In genomic region chr10:133114726-133115452, GRCh38 we compare ENCODE assay signal across 27 cellular contexts. TPM values are rescaled to one million over a fixed set of nuclear protein-coding genes. Genes with fewer than 3 reads are reported as not detected.
A peak's percentile ranks its signal among the peaks of the same experiment; 100 is the strongest.
DNase-seq lines count a peak whose midpoint lies in the region; ATAC-seq, FAIRE-seq and TF ChIP-seq lines count a peak whose summit lies in the region.
"Had no signal": no experiment of that assay in that cellular context is flagged by ENCODE, and none has a peak within 500 bp of the region (broad histone marks: within the 10 kb centered on the region; RNA-seq: fewer than 3 reads in every experiment).

No MANE protein-coding gene starts in this region.

- no peaks in the 10 kb centered on the region for H3K4me1 ChIP-seq in ascending aorta
- H3K4me1 ChIP-seq: BE2C; BLaER1 treated with 17β-estradiol and CSF1 and Interleukin-3, amounts not matched to agents 10 nM and 100 nM; HAP-1 had no signal

- peaks cover 11% of the 10 kb centered on the region for H3K9me3 Mint-ChIP-seq in activated naive CD8-positive, alpha-beta T cell treated with anti-CD3 and anti-CD28 coated beads, Interleukin-2, amount 10 ng/mL, durations not matched to agents 7 days and 5 days
- no peaks in the 10 kb centered on the region for H3K9me3 Mint-ChIP-seq in activated naive CD8-positive, alpha-beta T cell treated with anti-CD3 and anti-CD28 coated beads for 36 hours
- peaks cover 12% of the 10 kb centered on the region for H3K9me3 Mint-ChIP-seq in glutamatergic neuron (ENCODE audit: unreplicated experiment)

- no peaks in the 10 kb centered on the region for H3K27me3 ChIP-seq in ascending aorta
- H3K27me3 ChIP-seq: BE2C had no signal

- TF ChIP-seq CTCF in glutamatergic neuron (IDR thresholded peaks at IDR 0.05; ENCODE audit: partially characterized antibody, unreplicated experiment), result no peak
- no peak for TF ChIP-seq CTCF in ascending aorta (IDR thresholded peaks at IDR 0.05)

- no peak for FAIRE-seq in GM12891 (lab: Jason Lieb, UNC)
- FAIRE-seq: A549, GM12892, H54 had no signal

- H3K27me3 Mint-ChIP-seq in activated naive CD8-positive, alpha-beta T cell treated with anti-CD3 and anti-CD28 coated beads, Interleukin-2, amount 10 ng/mL, durations not matched to agents 7 days and 5 days, result no peaks in the 10 kb centered on the region
- peaks cover 5% of the 10 kb centered on the region for H3K27me3 Mint-ChIP-seq in activated naive CD8-positive, alpha-beta T cell treated with anti-CD3 and anti-CD28 coated beads for 36 hours
- peaks cover 9% of the 10 kb centered on the region for H3K27me3 Mint-ChIP-seq in glutamatergic neuron (ENCODE audit: unreplicated experiment)

- POLR2A ChIA-PET in activated naive CD8-positive, alpha-beta T cell treated with anti-CD3 and anti-CD28 coated beads, Interleukin-2, amount 10 ng/mL, durations not matched to agents 7 days and 5 days (lab: Charles Lee), result no interaction called here

- H3K9me3 ChIP-seq in ascending aorta, result no peaks in the 10 kb centered on the region
- H3K9me3 ChIP-seq: A549, BE2C, HAP-1 had no signal

- intact Hi-C loops in posterior vena cava (cut with DNase I) (no loop called here), ascending aorta (cut with DNase I) (no loop called here)

- H3K4me1 Mint-ChIP-seq in activated naive CD8-positive, alpha-beta T cell treated with anti-CD3 and anti-CD28 coated beads, Interleukin-2, amount 10 ng/mL, durations not matched to agents 7 days and 5 days, result no peaks in the 10 kb centered on the region
- no peaks in the 10 kb centered on the region for H3K4me1 Mint-ChIP-seq in activated naive CD8-positive, alpha-beta T cell treated with anti-CD3 and anti-CD28 coated beads for 36 hours
- no peaks in the 10 kb centered on the region for H3K4me1 Mint-ChIP-seq in glutamatergic neuron (ENCODE audit: low read depth, unreplicated experiment)
- H3K4me1 Mint-ChIP-seq: CD4-positive, alpha-beta memory T cell had no signal

- H3K27ac Mint-ChIP-seq in activated naive CD8-positive, alpha-beta T cell treated with anti-CD3 and anti-CD28 coated beads, Interleukin-2, amount 10 ng/mL, durations not matched to agents 7 days and 5 days, result no peak overlapping the region
- H3K27ac Mint-ChIP-seq in activated naive CD8-positive, alpha-beta T cell treated with anti-CD3 and anti-CD28 coated beads for 36 hours, result no peak overlapping the region
- H3K27ac Mint-ChIP-seq in glutamatergic neuron (ENCODE audit: unreplicated experiment), result no peak overlapping the region
- H3K27ac Mint-ChIP-seq: CD4-positive, alpha-beta memory T cell; HFFc6 had no signal

- H3K4me3 ChIP-seq in ascending aorta, result no peak overlapping the region
- H3K4me3 ChIP-seq: A549; BLaER1 treated with 17β-estradiol and CSF1 and Interleukin-3, amounts not matched to agents 10 nM and 100 nM; HAP-1 had no signal

- H3K36me3 Mint-ChIP-seq in activated naive CD8-positive, alpha-beta T cell treated with anti-CD3 and anti-CD28 coated beads, Interleukin-2, amount 10 ng/mL, durations not matched to agents 7 days and 5 days, result no peaks in the 10 kb centered on the region
- H3K36me3 Mint-ChIP-seq in activated naive CD8-positive, alpha-beta T cell treated with anti-CD3 and anti-CD28 coated beads for 36 hours, result no peaks in the 10 kb centered on the region
- peaks cover 40% of the 10 kb centered on the region for H3K36me3 Mint-ChIP-seq in glutamatergic neuron (ENCODE audit: unreplicated experiment)
- H3K36me3 Mint-ChIP-seq: CD4-positive, alpha-beta memory T cell had no signal

- H3K27ac ChIP-seq in angular gyrus (ENCODE audit: low read depth, low read length) (peak overlapping the region; percentile 15), ascending aorta (no peak overlapping the region)
- H3K27ac ChIP-seq: A549; BLaER1 treated with 17β-estradiol and CSF1 and Interleukin-3, amounts not matched to agents 10 nM and 100 nM had no signal

- no peak for TF ChIP-seq POLR2A in GM12891 (IDR thresholded peaks at IDR 0.05; ENCODE audit: low read depth, low read length)

- H3K4me3 Mint-ChIP-seq in activated naive CD8-positive, alpha-beta T cell treated with anti-CD3 and anti-CD28 coated beads, Interleukin-2, amount 10 ng/mL, durations not matched to agents 7 days and 5 days, result no peak overlapping the region
- H3K4me3 Mint-ChIP-seq in activated naive CD8-positive, alpha-beta T cell treated with anti-CD3 and anti-CD28 coated beads for 36 hours, result no peak overlapping the region
- H3K4me3 Mint-ChIP-seq in glutamatergic neuron (ENCODE audit: unreplicated experiment), result no peak overlapping the region
- H3K4me3 Mint-ChIP-seq: CD4-positive, alpha-beta memory T cell; HFFc6 had no signal

- H3K36me3 ChIP-seq in ascending aorta, result no peaks in the 10 kb centered on the region
- H3K36me3 ChIP-seq: BE2C; BLaER1 treated with 17β-estradiol and CSF1 and Interleukin-3, amounts not matched to agents 10 nM and 100 nM; HAP-1 had no signal

- DNase-seq in activated naive CD8-positive, alpha-beta T cell treated with anti-CD3 and anti-CD28 coated beads, Interleukin-2, amount 10 ng/mL, durations not matched to agents 7 days and 5 days, result peak; percentile 17
- DNase-seq in activated naive CD8-positive, alpha-beta T cell treated with anti-CD3 and anti-CD28 coated beads for 36 hours, result no peak
- DNase-seq in posterior vena cava (ENCODE audit: low spot score), result peak; percentile 50
- DNase-seq in stimulated activated naive CD8-positive, alpha-beta T cell treated with anti-CD3 and anti-CD28 coated beads, Interleukin-15, Interleukin-2, amounts not matched to agents 100 U/mL and 50 U/mL, for 24 hours, result no peak
- no peak for DNase-seq in glutamatergic neuron
- DNase-seq in ascending aorta (ENCODE audit: low spot score in 2 of 2), result no peak
- DNase-seq in GM12891 (ENCODE audit: insufficient read length, low spot score), result no peak
- DNase-seq: 8988T; ACHN; AML-193; BE2C; Calu3; CD4-positive, alpha-beta memory T cell; COR-L47; DMS53; DMS79 treated with DMSO at 0.1 percent for 48 hours; GF-D8; GOT3; HFFc6 had no signal

- ATAC-seq in activated naive CD8-positive, alpha-beta T cell treated with anti-CD3 and anti-CD28 coated beads, Interleukin-2, amount 10 ng/mL, durations not matched to agents 7 days and 5 days (ENCODE audit: low read depth), result no peak
- peak; percentile 25 for ATAC-seq in stimulated activated naive CD8-positive, alpha-beta T cell treated with anti-CD3 and anti-CD28 coated beads, Interleukin-15, Interleukin-2, amounts not matched to agents 100 U/mL and 50 U/mL, for 24 hours

TF ChIP-seq in GM12891, 5 proteins besides CTCF, POLR2A, EP300 and RAD21:
- TF ChIP-seq POU2F2 (IDR thresholded peaks at IDR 0.05; ENCODE audit: low read depth, low read length) (no peak), PAX5 (IDR thresholded peaks at IDR 0.05; ENCODE audit: insufficient read depth, low read length, severe bottlenecking) (no peak), TAF1 (IDR thresholded peaks at IDR 0.05; ENCODE audit: low read depth, low read length) (no peak), POLR2AphosphoS5 (IDR thresholded peaks at IDR 0.05; ENCODE audit: low read depth, low read length) (no peak), SPI1 (IDR thresholded peaks at IDR 0.05; ENCODE audit: low read depth, low read length) (no peak)

RNA-seq across cellular contexts. Expression of gene ADGRA1, which starts 27.2 kb away (rescaled TPM):
- total RNA-seq in activated naive CD8-positive, alpha-beta T cell treated with anti-CD3 and anti-CD28 coated beads, Interleukin-2, amount 10 ng/mL, durations not matched to agents 7 days and 5 days, result not detected
- not detected for total RNA-seq in activated naive CD8-positive, alpha-beta T cell treated with anti-CD3 and anti-CD28 coated beads for 36 hours
- under 1 TPM; 0.10 to 0.56 TPM for total RNA-seq in posterior vena cava
- 9.1 TPM for total RNA-seq in glutamatergic neuron (ENCODE audit: unreplicated experiment)
- total RNA-seq in ascending aorta, result not detected
- not detected for polyA plus RNA-seq in GM12891 (2012; ENCODE audit: low read depth, missing spikeins)
- total RNA-seq: Calu3; CD4-positive, alpha-beta memory T cell; Daoy; G401; HFFc6 had no signal
- polyA plus RNA-seq: A549; CD4-positive, alpha-beta memory T cell had no signal

RNA-seq across cellular contexts. Expression of gene KNDC1, which starts 45.1 kb away (rescaled TPM):
- total RNA-seq in activated naive CD8-positive, alpha-beta T cell treated with anti-CD3 and anti-CD28 coated beads, Interleukin-2, amount 10 ng/mL, durations not matched to agents 7 days and 5 days, result under 1 TPM; 0.36 to 0.40 TPM
- total RNA-seq in activated naive CD8-positive, alpha-beta T cell treated with anti-CD3 and anti-CD28 coated beads for 36 hours, result not detected
- total RNA-seq in posterior vena cava, result under 1 TPM; 0.33 to 0.37 TPM
- total RNA-seq in glutamatergic neuron (ENCODE audit: unreplicated experiment), result 7.4 TPM
- 0.21 TPM for total RNA-seq in ascending aorta
- polyA plus RNA-seq in GM12891 (2012; ENCODE audit: low read depth, missing spikeins), result not detected
- total RNA-seq: Daoy had no signal

Comparison
In these comparisons a context has a peak if more than half of its experiments do, and no peak if none do; other contexts are left out.
1. DNase-seq: peak in activated naive CD8-positive, alpha-beta T cell treated with anti-CD3 and anti-CD28 coated beads, Interleukin-2, amount 10 ng/mL, durations not matched to agents 7 days and 5 days (single experiment) and posterior vena cava (single experiment); none in activated naive CD8-positive, alpha-beta T cell treated with anti-CD3 and anti-CD28 coated beads for 36 hours (single experiment), stimulated activated naive CD8-positive, alpha-beta T cell treated with anti-CD3 and anti-CD28 coated beads, Interleukin-15, Interleukin-2, amounts not matched to agents 100 U/mL and 50 U/mL, for 24 hours (single experiment), glutamatergic neuron (single experiment), ascending aorta (0 of 2) and GM12891 (single experiment).